Comparison of ENCODE assay signal across 8 cellular contexts in genomic region chr17:6421700-6422604, GRCh38. TPM values are rescaled to one million over a fixed set of nuclear protein-coding genes. Genes with fewer than 3 reads are reported as not detected.
A peak's percentile ranks its signal among the peaks of the same experiment; 100 is the strongest.
DNase-seq lines count a peak whose midpoint lies in the region; ATAC-seq and TF ChIP-seq lines count a peak whose summit lies in the region.

No MANE protein-coding gene starts in this region.

- H3K27me3 ChIP-seq in NT2/D1 (ENCODE audit: insufficient read depth, insufficient read length) = no peaks in the 10 kb centered on the region

- H3K36me3 ChIP-seq in NT2/D1 (ENCODE audit: insufficient read depth, insufficient read length, low read length) = no peaks in the 10 kb centered on the region

- CTCF ChIA-PET in HEK293T (lab: Yijun Ruan, JAX) = interaction anchor here (0.5 to 0.6 kb wide), 5 partner anchors 14 to 827 kb away, joined by 3 to 8 read pairs (median 3); no protein-coding TSS in a partner anchor

- ATAC-seq in HG02938 (IDR thresholded peaks at IDR 0.05; ENCODE audit: unreplicated experiment) = no peak

- DNase-seq in C1 segment of cervical spinal cord (lab: John Stamatoyannopoulos, UW) (peak; percentile 15 to 76 (median 56)), HEK293T (ENCODE audit: extremely low spot score) (peak; percentile 81), NT2/D1 (ENCODE audit: low read depth, low spot score) (peak; percentile 73), epidermal melanocyte (ENCODE audit: insufficient read length, low spot score) (peak; percentile 93), myocyte (ENCODE audit: low read depth) (peak; percentile 83)
- peak; percentile 38 to 74 (median 58) for DNase-seq in activated CD8-positive, alpha-beta memory T cell treated with anti-CD3 and anti-CD28 coated beads for 48 hours (ENCODE audit: low read depth in 2 of 3, low spot score in 2 of 3)
- DNase-seq in stimulated activated CD8-positive, alpha-beta memory T cell treated with anti-CD3 and anti-CD28 coated beads, Interleukin-7, amount 100 ng/mL, for 24 hours (ENCODE audit: low read depth) = peak; percentile 58

- no peaks in the 10 kb centered on the region for H3K9me3 ChIP-seq in NT2/D1 (ENCODE audit: insufficient read depth, low read length)

- H3K9ac ChIP-seq in NT2/D1 (ENCODE audit: insufficient read length, low read depth) = peak overlapping the region; percentile 50

- POLR2A ChIA-PET in HEK293T (lab: Yijun Ruan, JAX) = no interaction called here

- H3K4me1 ChIP-seq in NT2/D1 (ENCODE audit: insufficient read depth, insufficient read length) = peaks cover 4% of the 10 kb centered on the region

- no peak overlapping the region for H3K4me3 ChIP-seq in NT2/D1 (ENCODE audit: insufficient read length, low read depth)

TF ChIP-seq in HEK293T, 16 proteins besides CTCF, POLR2A, EP300 and RAD21:
- TF ChIP-seq SUZ12 (IDR thresholded peaks at IDR 0.05) (no peak), FOXK2 (IDR thresholded peaks at IDR 0.05) (no peak), ARNT (IDR thresholded peaks at IDR 0.05) (no peak), ZNF384 (IDR thresholded peaks at IDR 0.05) (no peak), BHLHE40 (IDR thresholded peaks at IDR 0.05; ENCODE audit: borderline replicate concordance) (no peak), FOXA1 (IDR thresholded peaks at IDR 0.05) (no peak), ELF4 (IDR thresholded peaks at IDR 0.05) (no peak), TARDBP (IDR thresholded peaks at IDR 0.05) (no peak), SP1 (IDR thresholded peaks at IDR 0.05) (no peak), LEF1 (IDR thresholded peaks at IDR 0.05; ENCODE audit: borderline replicate concordance) (no peak), NFRKB (IDR thresholded peaks at IDR 0.05) (no peak), L3MBTL2 (conservative IDR thresholded peaks at IDR 0.05) (no peak)

RNA-seq across cellular contexts. Expression of gene AIPL1, which starts 13.0 kb away (rescaled TPM):
- total RNA-seq in myocyte = not detected in 2 replicates
- not detected for polyA plus RNA-seq in myocyte (2012)

RNA-seq across cellular contexts. Expression of gene PIMREG, which starts 22.3 kb away (rescaled TPM):
- 1.0 and 5.3 TPM in 2 replicates for total RNA-seq in myocyte
- 0.32 TPM for polyA plus RNA-seq in myocyte (2012)
